8 cellular contexts compared by ENCODE assay signal in the genomic region with DNA sequence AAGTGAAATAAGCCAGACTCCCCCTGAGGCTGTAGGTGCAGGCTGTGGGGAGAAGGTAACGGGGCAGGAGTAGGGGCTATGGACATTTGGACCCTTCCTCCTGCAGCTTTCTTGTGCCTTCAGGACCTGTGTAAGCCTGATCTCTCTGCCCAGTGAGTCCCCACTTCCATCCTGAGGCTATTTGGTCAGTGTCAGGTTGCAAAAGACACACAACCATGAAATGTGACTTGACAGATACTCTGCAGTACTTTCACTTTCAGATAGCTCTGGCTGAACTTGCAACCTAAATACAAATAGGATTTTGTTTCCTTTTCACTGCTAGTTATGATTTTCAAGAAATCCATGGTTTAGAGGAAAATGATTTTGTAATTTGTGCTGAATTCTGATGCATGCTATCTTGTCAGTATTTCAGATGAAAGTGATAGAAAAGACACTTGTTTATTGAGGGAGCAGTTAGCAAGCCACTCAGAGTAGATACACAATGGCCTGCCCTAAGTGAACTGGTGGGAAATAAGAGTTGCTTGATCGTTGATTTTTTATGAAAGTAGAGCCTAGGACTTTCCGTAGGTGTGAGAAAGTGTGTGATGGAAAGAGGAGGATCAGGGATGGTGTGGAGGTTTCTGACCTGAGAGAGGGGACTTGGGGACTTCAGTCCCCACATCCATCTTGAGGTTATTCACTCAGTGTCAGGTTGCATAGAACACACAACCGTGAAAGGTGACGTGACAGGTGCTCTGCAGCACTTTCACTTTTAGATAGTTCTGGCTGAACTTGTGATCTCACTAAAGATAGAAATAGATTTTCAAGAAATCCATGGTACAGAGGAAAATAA. TPM values are rescaled to one million over a fixed set of nuclear protein-coding genes. Genes with fewer than 3 reads are reported as not detected.
A peak's percentile ranks its signal among the peaks of the same experiment; 100 is the strongest.
DNase-seq lines count a peak whose midpoint lies in the region; ATAC-seq and TF ChIP-seq lines count a peak whose summit lies in the region.

No MANE protein-coding gene starts in this region.

- no peak overlapping the region for H3K9ac ChIP-seq in SU-DHL-6 (ENCODE audit: low read length)

- H3K27ac ChIP-seq in SU-DHL-6 (ENCODE audit: low read depth, low read length) (no peak overlapping the region), lower lobe of right lung (peak overlapping the region; percentile 22)

- H3K4me3 ChIP-seq in SU-DHL-6 (ENCODE audit: insufficient read depth, low read length, poor library complexity, severe bottlenecking) = no peak overlapping the region
- H3K4me3 ChIP-seq in lower lobe of right lung = no peak overlapping the region

- DNase-seq in EH (ENCODE audit: low read depth) (peak; percentile 32), lower lobe of right lung (no peak)
- DNase-seq in activated CD8-positive, alpha-beta memory T cell treated with anti-CD3 and anti-CD28 coated beads, Interleukin-2, amount 50 U/mL, for 4 hours = no peak

- no peaks in the 10 kb centered on the region for H3K79me2 ChIP-seq in SU-DHL-6 (ENCODE audit: insufficient read depth, low read length)

- no peaks in the 10 kb centered on the region for H3K9me2 ChIP-seq in SU-DHL-6 (replicated peaks; ENCODE audit: insufficient read depth, low read length)

- H3K4me1 ChIP-seq in lower lobe of right lung = peaks cover 15% of the 10 kb centered on the region

- ATAC-seq in HG03095 (IDR thresholded peaks at IDR 0.05; ENCODE audit: unreplicated experiment) = peak; percentile 60
- peak; percentile 66 to 81 for ATAC-seq in lower lobe of right lung
- no peak for ATAC-seq in HG02981 (IDR thresholded peaks at IDR 0.05; ENCODE audit: unreplicated experiment)
- ATAC-seq in HG03159 (IDR thresholded peaks at IDR 0.05; ENCODE audit: unreplicated experiment) = no peak
- ATAC-seq in GM21390 (IDR thresholded peaks at IDR 0.05; ENCODE audit: unreplicated experiment) = no peak

- TF ChIP-seq CTCF in SU-DHL-6 (IDR thresholded peaks at IDR 0.05; ENCODE audit: insufficient read depth, low read length, poor library complexity, severe bottlenecking) (no peak), lower lobe of right lung (IDR thresholded peaks at IDR 0.05) (no peak)

- no peaks in the 10 kb centered on the region for H4K20me1 ChIP-seq in SU-DHL-6 (ENCODE audit: low read depth, low read length)

- H2AFZ ChIP-seq in SU-DHL-6 (ENCODE audit: low read depth, low read length, severe bottlenecking) = no peak overlapping the region

- intact Hi-C loops in lower lobe of right lung (cut with DNase I) = loop anchor here (10.0 kb wide), 1 partner anchor 117 kb away; no protein-coding TSS in a partner anchor

- H3K4me2 ChIP-seq in SU-DHL-6 (ENCODE audit: low read depth, low read length, poor library complexity, severe bottlenecking) = peak overlapping the region; percentile 44

- H3K27me3 ChIP-seq in SU-DHL-6 (ENCODE audit: low read length) (no peaks in the 10 kb centered on the region), lower lobe of right lung (ENCODE audit: low read depth) (no peaks in the 10 kb centered on the region)

- no peaks in the 10 kb centered on the region for H3F3A ChIP-seq in SU-DHL-6 (ENCODE audit: insufficient read depth)

- H3K36me3 ChIP-seq in SU-DHL-6 (ENCODE audit: low read length) (no peaks in the 10 kb centered on the region), lower lobe of right lung (no peaks in the 10 kb centered on the region)

- no peaks in the 10 kb centered on the region for H3K9me3 ChIP-seq in SU-DHL-6 (ENCODE audit: insufficient read depth, low read length)
- H3K9me3 ChIP-seq in lower lobe of right lung = no peaks in the 10 kb centered on the region

RNA-seq across cellular contexts. Expression of gene EID2, which starts 18.0 kb away (rescaled TPM):
- total RNA-seq in lower lobe of right lung = 12.8 TPM

RNA-seq across cellular contexts. Expression of gene EID2B, which starts 25.4 kb away (rescaled TPM):
- total RNA-seq in lower lobe of right lung = 3.7 TPM

RNA-seq across cellular contexts. Expression of gene SELENOV, which starts 43.1 kb away (rescaled TPM):
- total RNA-seq in lower lobe of right lung = not detected

RNA-seq across cellular contexts. Expression of gene LGALS13, which starts 44.3 kb away (rescaled TPM):
- not detected for total RNA-seq in lower lobe of right lung

RNA-seq across cellular contexts. Expression of gene DLL3, which starts 59.3 kb away (rescaled TPM):
- not detected for total RNA-seq in lower lobe of right lung

Comparison
In these comparisons a context has a peak if more than half of its experiments do, and no peak if none do; other contexts are left out.
1. ATAC-seq: peak in HG03095 (single experiment) and lower lobe of right lung (2 of 2); none in HG02981 (single experiment), HG03159 (single experiment) and GM21390 (single experiment).